Comparison of ENCODE assay signal across 12 cellular contexts in the genomic region with DNA sequence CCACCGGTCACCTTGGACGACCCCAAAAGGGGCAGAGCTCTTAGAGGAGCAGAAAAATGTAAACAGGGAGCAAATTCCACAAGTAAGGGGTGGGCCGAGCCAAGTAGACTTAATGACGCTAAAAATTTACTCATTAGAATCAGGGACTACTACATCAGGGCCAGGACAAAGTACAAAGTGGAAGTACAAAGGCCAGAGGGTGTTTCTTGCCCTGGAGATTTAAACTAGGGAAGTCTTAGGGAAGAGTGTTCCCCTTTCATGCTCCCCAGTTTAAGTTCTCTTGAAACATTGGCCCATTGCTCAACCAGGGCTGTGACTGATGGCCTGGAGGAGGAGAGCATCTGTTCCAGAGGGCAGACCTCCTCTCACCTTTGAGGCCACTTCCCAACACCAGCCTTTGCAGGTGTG. TPM values are rescaled to one million over a fixed set of nuclear protein-coding genes. Genes with fewer than 3 reads are reported as not detected.
DNase-seq lines count a peak whose midpoint lies in the region; ATAC-seq, FAIRE-seq and TF ChIP-seq lines count a peak whose summit lies in the region.
"Had no signal": no experiment of that assay in that cellular context is flagged by ENCODE, and none has a peak within 500 bp of the region (broad histone marks: within the 10 kb centered on the region; RNA-seq: fewer than 3 reads in every experiment).

No MANE protein-coding gene starts in this region.

- H3K27me3 Mint-ChIP-seq in T-helper 17 cell: no peaks in the 10 kb centered on the region
- H3K27me3 Mint-ChIP-seq: naive thymus-derived CD8-positive, alpha-beta T cell had no signal

- TF ChIP-seq CTCF in right atrium auricular region (IDR thresholded peaks at IDR 0.05) (no peak), HepG2 (CRISPR knock-in tag; IDR thresholded peaks at IDR 0.05) (no peak)

- ATAC-seq in left ventricle myocardium superior (peak; percentile 25), T-helper 17 cell (no peak), HepG2 (peak; percentile 58), aorta (ENCODE audit: low FRiP score) (peak; percentile 5)

- TF ChIP-seq POLR2A in HepG2 (IDR thresholded peaks at IDR 0.05; ENCODE audit: insufficient read depth in 1 of 2, low read depth in 2 of 2, low read length in 2 of 2): no peak

- peaks cover 18% of the 10 kb centered on the region for H3K4me1 Mint-ChIP-seq in T-helper 17 cell

- H3K27ac ChIP-seq in right atrium auricular region (no peak overlapping the region), HepG2 (ENCODE audit: extremely low read length, insufficient read depth, low read length) (peak overlapping the region; percentile 18), aorta (ENCODE audit: low read depth in 1 of 2, low read length in 2 of 2) (no peak overlapping the region)

- peaks cover 5% of the 10 kb centered on the region for H3K36me3 Mint-ChIP-seq in T-helper 17 cell (ENCODE audit: low read depth)

- BruUV-seq in HepG2 (replicated peaks; lab: Mats Ljungman, UMichigan): no TSS peak

- DNase-seq in left ventricle myocardium superior (no peak), right atrium auricular region (ENCODE audit: low spot score) (no peak), T-helper 17 cell (no peak), HepG2 (ENCODE audit: low spot score) (peak; percentile 27), aorta (no peak), HT-29 (ENCODE audit: low spot score) (no peak), COR-L47 (lab: John Stamatoyannopoulos, UW) (no peak), kidney tubule cell (ENCODE audit: low spot score) (no peak)
- DNase-seq: naive thymus-derived CD8-positive, alpha-beta T cell; NCI-H1092; NCI-H510A treated with DMSO at 0.1 percent for 48 hours had no signal

- TF ChIP-seq EP300 in HepG2 (IDR thresholded peaks at IDR 0.05; ENCODE audit: low read depth in 2 of 2, low read length in 2 of 2) (no peak), HepG2 (CRISPR knock-in tag; IDR thresholded peaks at IDR 0.05; ENCODE audit: borderline replicate concordance) (no peak)

- no peak overlapping the region for H2AFZ ChIP-seq in HepG2 (ENCODE audit: low read length)

- H3K27me3 ChIP-seq in right atrium auricular region (no peaks in the 10 kb centered on the region), HepG2 (ENCODE audit: control insufficient read depth in 1 of 2, insufficient read depth in 2 of 2, low read length in 2 of 2) (no peaks in the 10 kb centered on the region), aorta (ENCODE audit: control insufficient read depth in 1 of 2, insufficient read depth in 2 of 2, low read length in 1 of 2) (no peaks in the 10 kb centered on the region)
- H3K27me3 ChIP-seq: SJSA1 had no signal

- in situ Hi-C loops in HepG2 (cut with HindIII; ENCODE audit: extremely low pct_ligation_motif_present, low pct_unique_long_range_greater_than_20kb): loop anchor here (5.0 kb wide), 1 partner anchor 185 kb away; no protein-coding TSS in a partner anchor

- no peaks in the 10 kb centered on the region for H3K9me3 ChIP-seq in right atrium auricular region
- H3K9me3 ChIP-seq in T-helper 17 cell (ENCODE audit: control insufficient read depth, low read length, poor library complexity, severe bottlenecking): no peaks in the 10 kb centered on the region
- H3K9me3 ChIP-seq in HepG2 (ENCODE audit: low read length): no peaks in the 10 kb centered on the region
- H3K9me3 ChIP-seq in aorta (ENCODE audit: control insufficient read depth, low read length): no peaks in the 10 kb centered on the region
- H3K9me3 ChIP-seq: SJSA1 had no signal

- H3K4me3 ChIP-seq in right atrium auricular region (no peak overlapping the region), HepG2 (replicated peaks in 1 of 3; ENCODE audit: insufficient read depth in 1 of 3, low read depth in 2 of 3, low read length in 3 of 3) (no peak overlapping the region), aorta (ENCODE audit: low read length in 2 of 2) (no peak overlapping the region)
- H3K4me3 ChIP-seq: SJSA1 had no signal

- no peak overlapping the region for H3K4me2 ChIP-seq in HepG2 (ENCODE audit: low read depth, low read length)

- intact Hi-C loops in left ventricle myocardium superior (cut with micrococcal nuclease) (loop anchor here (10.0 kb wide), 1 partner anchor 182 kb away; no protein-coding TSS in a partner anchor), HepG2 (cut with micrococcal nuclease; ENCODE audit: unreplicated experiment) (loop anchor here (5.0 to 10.0 kb wide), 2 partner anchors 50 to 82 kb away; a partner anchor contains a TSS), aorta (cut with DNase I) (loop anchor here (5.0 kb wide), 2 partner anchors 180 to 260 kb away; no protein-coding TSS in a partner anchor)

- TF ChIP-seq RAD21 in HepG2 (CRISPR knock-in tag; IDR thresholded peaks at IDR 0.05): no peak

- peak overlapping the region; percentile 75 for H3K27ac Mint-ChIP-seq in T-helper 17 cell

- no peak for FAIRE-seq in HepG2 (lab: Jason Lieb, UNC)

- POLR2A ChIA-PET in HepG2 (lab: Yijun Ruan, JAX): no interaction called here

- 40% methylated on average over 4 of the region's 4 CpGs for WGBS in HepG2 (ENCODE audit: low lambda C conversion rate)
- 35 to 51% methylated on average over 4 of the region's 4 CpGs for WGBS in aorta, 2 donors

- no peak overlapping the region for H3K9ac ChIP-seq in HepG2 (ENCODE audit: insufficient read depth, low read depth, low read length)

- H3K36me3 ChIP-seq in right atrium auricular region (peaks cover 2% of the 10 kb centered on the region), HepG2 (replicated peaks in 1 of 2; ENCODE audit: control insufficient read depth in 1 of 2, insufficient read depth in 2 of 2, low read length in 2 of 2) (peaks cover 0 to 18% of the 10 kb centered on the region in 2 experiments; a peak in 4 of 5 replicates), aorta (ENCODE audit: control insufficient read depth in 1 of 2, insufficient read depth in 2 of 2, low read length in 1 of 2) (no peaks in the 10 kb centered on the region)

- no peaks in the 10 kb centered on the region for H3K79me2 ChIP-seq in HepG2 (ENCODE audit: insufficient read depth, low read length)

- no peaks in the 10 kb centered on the region for H4K20me1 ChIP-seq in HepG2 (ENCODE audit: insufficient read depth, low read length)

- H3K4me1 ChIP-seq in right atrium auricular region (peaks cover 0 to 24% of the 10 kb centered on the region in 2 donors), HepG2 (ENCODE audit: insufficient read depth, low read length) (peaks cover 24% of the 10 kb centered on the region), aorta (ENCODE audit: control insufficient read depth in 1 of 2, insufficient read depth in 2 of 2, low read length in 2 of 2) (peaks cover 5 to 11% of the 10 kb centered on the region in 2 donors)

- CTCF ChIA-PET in HepG2 (lab: Yijun Ruan, JAX; ENCODE audit: low intra/inter-chr PET ratio, low total read pairs): interaction anchor here (1.7 to 1.9 kb wide), 2 partner anchors 183 to 257 kb away, joined by 10 to 11 read pairs; no protein-coding TSS in a partner anchor

- no peak overlapping the region for H3K4me3 Mint-ChIP-seq in T-helper 17 cell

TF ChIP-seq in HepG2, 621 proteins besides CTCF, POLR2A, EP300 and RAD21 (continues in another document):
- peak; percentile 26; the same call in 1 of the 2 replicates for TF ChIP-seq ZMYM4 (CRISPR knock-in tag; IDR thresholded peaks at IDR 0.05)
- TF ChIP-seq, protein P1, sequence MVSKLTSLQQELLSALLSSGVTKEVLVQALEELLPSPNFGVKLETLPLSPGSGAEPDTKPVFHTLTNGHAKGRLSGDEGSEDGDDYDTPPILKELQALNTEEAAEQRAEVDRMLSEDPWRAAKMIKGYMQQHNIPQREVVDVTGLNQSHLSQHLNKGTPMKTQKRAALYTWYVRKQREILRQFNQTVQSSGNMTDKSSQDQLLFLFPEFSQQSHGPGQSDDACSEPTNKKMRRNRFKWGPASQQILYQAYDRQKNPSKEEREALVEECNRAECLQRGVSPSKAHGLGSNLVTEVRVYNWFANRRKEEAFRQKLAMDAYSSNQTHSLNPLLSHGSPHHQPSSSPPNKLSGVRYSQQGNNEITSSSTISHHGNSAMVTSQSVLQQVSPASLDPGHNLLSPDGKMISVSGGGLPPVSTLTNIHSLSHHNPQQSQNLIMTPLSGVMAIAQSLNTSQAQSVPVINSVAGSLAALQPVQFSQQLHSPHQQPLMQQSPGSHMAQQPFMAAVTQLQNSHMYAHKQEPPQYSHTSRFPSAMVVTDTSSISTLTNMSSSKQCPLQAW (CRISPR knock-in tag; IDR thresholded peaks at IDR 0.05): no peak

RNA-seq across cellular contexts. Expression of a gene that starts 48.6 kb away (rescaled TPM):
- total RNA-seq in left ventricle myocardium superior (32.5 TPM), right atrium auricular region (10 to 100 TPM; 16.0 to 31.2 TPM), T-helper 17 cell (10 to 100 TPM; 55.6 to 64.2 TPM), HepG2 (2016; rRNA removed; fragmentation: Illumina TruSeq; extraction: Trizol) (51.7 and 68.9 TPM in 2 replicates), aorta (100 to 1,000 TPM in 1 of 2 donors, 10 to 100 TPM in 1; 90.1 to 103 TPM)
- total RNA-seq in HepG2 (2016; cell fraction: cytosol; rRNA removed; fragmentation: Illumina TruSeq; extraction: Trizol; ENCODE audit: low read depth): 113 and 125 TPM in 2 replicates
- total RNA-seq in HepG2 (2016; cell fraction: insoluble cytoplasmic fraction; rRNA removed; fragmentation: Illumina TruSeq; extraction: Trizol): 49.5 and 66.2 TPM in 2 replicates
- 187 and 248 TPM in 2 replicates for total RNA-seq in HepG2 (2016; cell fraction: membrane; rRNA removed; fragmentation: Illumina TruSeq; extraction: Trizol)
- 43.0 and 46.1 TPM in 2 replicates for total RNA-seq in HepG2 (2016; cell fraction: nucleus; rRNA removed; fragmentation: Illumina TruSeq; extraction: Trizol)
- polyA plus RNA-seq in HepG2 (2011; rRNA removed) (11.9 and 16.5 TPM in 2 replicates), aorta (10 to 100 TPM; 12.1 to 14.8 TPM)
- polyA plus RNA-seq in HepG2 (2011; cell fraction: cytosol; rRNA removed): 6.1 and 8.1 TPM in 2 replicates
- 7.4 and 10.3 TPM in 2 replicates for polyA plus RNA-seq in HepG2 (2011; cell fraction: nucleus; rRNA removed)
- polyA plus RNA-seq in HepG2 (2012): 19.6 and 28.5 TPM in 2 replicates
- 0.31 and 0.51 TPM in 2 replicates for polyA plus RNA-seq in HepG2 (2016; cell fraction: cytosol; fragmentation: Illumina TruSeq; extraction: Trizol; ENCODE audit: low read depth)
- polyA plus RNA-seq in HepG2 (2016; cell fraction: insoluble cytoplasmic fraction; fragmentation: Illumina TruSeq; extraction: Trizol; ENCODE audit: low read depth): 17.5 and 19.8 TPM in 2 replicates
- polyA plus RNA-seq in HepG2 (2016; cell fraction: membrane; fragmentation: Illumina TruSeq; extraction: Trizol; ENCODE audit: low read depth): 2.6 and 3.9 TPM in 2 replicates
- polyA plus RNA-seq in HepG2 (2016; cell fraction: nucleus; fragmentation: Illumina TruSeq; extraction: Trizol; ENCODE audit: insufficient read depth, low read depth): 11.8 and 12.9 TPM in 2 replicates
- 153 and 196 TPM in 2 replicates for polyA minus RNA-seq in HepG2 (2011; rRNA and poly(A)+ RNA removed; ENCODE audit: low replicate concordance)
- polyA minus RNA-seq in HepG2 (2011; cell fraction: cytosol; rRNA and poly(A)+ RNA removed): 67.8 and 73.1 TPM in 2 replicates
- polyA minus RNA-seq in HepG2 (2011; cell fraction: nucleus; rRNA and poly(A)+ RNA removed): 101 and 111 TPM in 2 replicates
- 13.2 and 17.8 TPM in 2 replicates for total RNA-seq in HT-29 (2014; rRNA removed; shearing (Covaris generic))
